Comparison of ENCODE assay signal across 9 cellular contexts in genomic region chr14:106883218-106883692, GRCh38.
DNase-seq lines count a peak whose midpoint lies in the region; ATAC-seq, FAIRE-seq and TF ChIP-seq lines count a peak whose summit lies in the region.
"Had no signal": no experiment of that assay in that cellular context is flagged by ENCODE, and none has a peak within 500 bp of the region (broad histone marks: within the 10 kb centered on the region; RNA-seq: fewer than 3 reads in every experiment).

No MANE protein-coding gene starts in this region.

- POLR2A ChIA-PET in K562 (lab: Yijun Ruan, JAX) = no interaction called here

- H3K4me1 ChIP-seq in Loucy (ENCODE audit: insufficient read depth, low read length, poor library complexity, severe bottlenecking) (peaks cover 3% of the 10 kb centered on the region), K562 (replicated peaks in 1 of 2; ENCODE audit: control insufficient read depth in 2 of 2, insufficient read depth in 2 of 2, low read length in 2 of 2) (no peaks in the 10 kb centered on the region)
- H3K4me1 ChIP-seq: HAP-1 had no signal

- TF ChIP-seq CTCF in Loucy (conservative IDR thresholded peaks at IDR 0.05; ENCODE audit: low read length) (peak; percentile 96), K562 (IDR thresholded peaks at IDR 0.05 in 2 of 3, conservative IDR thresholded peaks at IDR 0.05 in 1 of 3; ENCODE audit: insufficient read depth in 2 of 3, low read depth in 1 of 3, low read length in 3 of 3) (peak; percentile 30 to 97 (median 56); a peak in 4 of 6 replicates), neural crest cell (conservative IDR thresholded peaks at IDR 0.05) (peak; percentile 16)

- no peak for FAIRE-seq in K562 (lab: Jason Lieb, UNC)

- BruUV-seq in K562 (replicated peaks; lab: Mats Ljungman, UMichigan) = no TSS peak

- intact Hi-C loops in K562 (cut with micrococcal nuclease) = no loop called here

- 26% methylated on average over 6 of the region's 44 CpGs for WGBS in K562 (ENCODE audit: insufficient coverage, low coverage, missing lambda C conversion rate)

- no peaks in the 10 kb centered on the region for H3K9me3 ChIP-seq in Loucy (ENCODE audit: insufficient read depth, low read depth, low read length)
- no peaks in the 10 kb centered on the region for H3K9me3 ChIP-seq in K562 (replicated peaks; ENCODE audit: control insufficient read depth, insufficient read depth, low read depth, low read length)
- H3K9me3 ChIP-seq: HAP-1 had no signal

- H3K4me2 ChIP-seq in Loucy (ENCODE audit: low read depth, low read length, poor library complexity, severe bottlenecking) (no peak overlapping the region), K562 (ENCODE audit: insufficient read depth, low read length) (no peak overlapping the region)

- no peak for TF ChIP-seq POLR2A in K562 (conservative IDR thresholded peaks at IDR 0.05)

- H3K9ac ChIP-seq in Loucy (ENCODE audit: low read depth, low read length, poor library complexity, severe bottlenecking) (no peak overlapping the region), K562 (ENCODE audit: insufficient read depth in 1 of 2, low read depth in 2 of 2, low read length in 2 of 2) (no peak overlapping the region)

- H3K27ac Mint-ChIP-seq in neural crest cell (ENCODE audit: unreplicated experiment) = no peak overlapping the region

- no peaks in the 10 kb centered on the region for H3K27me3 Mint-ChIP-seq in neural crest cell (ENCODE audit: low read depth)

- H3K4me3 ChIP-seq in Loucy (ENCODE audit: low read length, poor library complexity, severe bottlenecking) (no peak overlapping the region), K562 (no peak overlapping the region)
- H3K4me3 ChIP-seq: HAP-1 had no signal

- no peak for TF ChIP-seq RAD21 in K562 (CRISPR knock-in tag; conservative IDR thresholded peaks at IDR 0.05 in 1 of 2, IDR thresholded peaks at IDR 0.05 in 1 of 2)

- ATAC-seq in K562 = no peak
- ATAC-seq in GM19035 (IDR thresholded peaks at IDR 0.05; ENCODE audit: unreplicated experiment) = no peak

- TF ChIP-seq EP300 in K562 (IDR thresholded peaks at IDR 0.05; ENCODE audit: low read length) = no peak

- H3K4me1 Mint-ChIP-seq in neural crest cell = no peaks in the 10 kb centered on the region

- no peak overlapping the region for H3K27ac ChIP-seq in K562 (ENCODE audit: extremely low read depth, low read depth, low read length)

- CTCF ChIA-PET in K562 (lab: Yijun Ruan, JAX; ENCODE audit: low intra/inter-chr PET ratio) = no interaction called here

- H3K36me3 Mint-ChIP-seq in neural crest cell (ENCODE audit: low read depth) = peaks cover 5% of the 10 kb centered on the region

- no peaks in the 10 kb centered on the region; the same call in 1 of the 2 replicates for H3F3A ChIP-seq in Loucy (ENCODE audit: low read depth)

- H3K9me3 Mint-ChIP-seq in neural crest cell = peaks cover 12% of the 10 kb centered on the region

- no peak overlapping the region for H3K4me3 Mint-ChIP-seq in neural crest cell

- no peaks in the 10 kb centered on the region for H3K9me1 ChIP-seq in K562 (ENCODE audit: control insufficient read depth, insufficient read depth, low read length)

- H2AFZ ChIP-seq in Loucy (ENCODE audit: low read length) (no peak overlapping the region), K562 (ENCODE audit: low read depth, low read length) (no peak overlapping the region)

- H3K9me2 ChIP-seq in Loucy (replicated peaks; ENCODE audit: low read depth, low read length) = no peaks in the 10 kb centered on the region

- H3K27me3 ChIP-seq in Loucy (ENCODE audit: insufficient read depth, low read length, poor library complexity, severe bottlenecking) (no peaks in the 10 kb centered on the region), K562 (ENCODE audit: control insufficient read depth in 2 of 2, insufficient read depth in 2 of 2, low read length in 2 of 2) (no peaks in the 10 kb centered on the region)

- H3K36me3 ChIP-seq in Loucy (ENCODE audit: insufficient read depth, low read length) = no peaks in the 10 kb centered on the region
- H3K36me3 ChIP-seq in K562 (ENCODE audit: control insufficient read depth, insufficient read depth, low read length) = no peaks in the 10 kb centered on the region
- H3K36me3 ChIP-seq: HAP-1 had no signal

- no peaks in the 10 kb centered on the region for H4K20me1 ChIP-seq in Loucy (ENCODE audit: insufficient read depth, low read length, poor library complexity, severe bottlenecking)
- no peaks in the 10 kb centered on the region for H4K20me1 ChIP-seq in K562 (replicated peaks; ENCODE audit: control insufficient read depth, insufficient read depth, low read length)

- in situ Hi-C loops in Caki2 (cut with HindIII; ENCODE audit: low pct_unique_long_range_greater_than_20kb, low sequenced_read_pairs) (no loop called here), K562 (cut with MboI) (no loop called here)

- DNase-seq in Caki2 (ENCODE audit: low read depth) = peak; percentile 40
- DNase-seq in K562 (ENCODE audit: extremely low read depth in 1 of 4, low spot score in 3 of 4) = peak in 3 of 4 experiments; percentile 7 to 31 (median 21)
- DNase-seq in neural crest cell (ENCODE audit: low read depth, low spot score) = no peak
- DNase-seq in mesenteric fat pad (ENCODE audit: low spot score) = no peak
- DNase-seq in hippocampal formation (lab: John Stamatoyannopoulos, UW) = no peak
- no peak for DNase-seq in middle frontal gyrus (ENCODE audit: extremely low spot score, low spot score)

- H3K79me2 ChIP-seq in Loucy (ENCODE audit: insufficient read depth, low read length) (no peaks in the 10 kb centered on the region), K562 (ENCODE audit: control insufficient read depth, insufficient read depth, low read length) (no peaks in the 10 kb centered on the region)

TF ChIP-seq in K562, 482 proteins besides CTCF, POLR2A, EP300 and RAD21:
- no peak for TF ChIP-seq ETS2 (tag; IDR thresholded peaks at IDR 0.05; ENCODE audit: borderline replicate concordance, poor library complexity, severe bottlenecking)
- TF ChIP-seq CTCFL (IDR thresholded peaks at IDR 0.05; ENCODE audit: borderline replicate concordance, insufficient read depth, low read depth, low read length, poor library complexity, severe bottlenecking) = peak; percentile 8

Comparison
In these comparisons a context has a peak if more than half of its experiments do, and no peak if none do; other contexts are left out.
1. DNase-seq: peak in Caki2 (single experiment) and K562 (3 of 4); none in neural crest cell (single experiment), mesenteric fat pad (single experiment), hippocampal formation (0 of 2) and middle frontal gyrus (single experiment).
2. CTCF ChIP-seq: peak in every context shown above with its lines; median percentile 96 in Loucy; 56 in K562; 16 in neural crest cell.